In the genomic region with DNA sequence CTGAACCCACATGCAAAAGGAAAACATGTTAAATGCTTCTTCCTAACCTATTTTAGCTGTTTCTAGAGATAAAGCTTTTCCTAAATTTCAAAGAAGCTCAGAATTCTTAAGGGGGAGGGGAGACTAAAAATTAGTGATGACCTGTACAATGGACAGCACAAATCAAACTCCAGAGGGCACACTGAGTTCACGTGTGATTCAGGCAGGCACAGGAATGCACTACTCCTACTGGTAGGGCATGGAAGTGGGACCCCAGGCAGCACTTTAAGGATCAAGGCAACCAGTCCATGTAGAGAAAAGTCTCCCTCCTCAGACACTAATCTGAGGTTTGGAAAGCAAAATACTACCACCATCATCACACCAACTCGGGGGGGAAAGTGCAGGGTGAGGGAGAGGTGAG, we compare ENCODE assay signal across 8 cellular contexts. TPM values are rescaled to one million over a fixed set of nuclear protein-coding genes. Genes with fewer than 3 reads are reported as not detected.
DNase-seq lines count a peak whose midpoint lies in the region; ATAC-seq and TF ChIP-seq lines count a peak whose summit lies in the region.
"Had no signal": no experiment of that assay in that cellular context is flagged by ENCODE, and none has a peak within 500 bp of the region (broad histone marks: within the 10 kb centered on the region; RNA-seq: fewer than 3 reads in every experiment).

No MANE protein-coding gene starts in this region.

- peak; percentile 87 for ATAC-seq in GM23338

- 42 to 71% methylated on average over 1 of the region's 2 CpGs for WGBS in endodermal cell (ENCODE audit: insufficient coverage in 1 of 2, insufficient read length in 1 of 2), 2 experiments
- 78% methylated on average over 2 of the region's 2 CpGs for WGBS in suprapubic skin

- no peak overlapping the region for H3K4me3 ChIP-seq in GM23338
- H3K4me3 ChIP-seq in endodermal cell (ENCODE audit: low read length), result no peak overlapping the region
- no peak overlapping the region for H3K4me3 ChIP-seq in suprapubic skin
- H3K4me3 ChIP-seq in ascending aorta, result no peak overlapping the region

- H4K20me1 ChIP-seq in GM23338 (replicated peaks; ENCODE audit: insufficient read depth), result no peaks in the 10 kb centered on the region

- DNase-seq in GM23338 (ENCODE audit: low spot score), result peak; percentile 72
- DNase-seq in NCI-H748 (lab: John Stamatoyannopoulos, UW; ENCODE audit: unreplicated experiment), result peak; percentile 59
- peak; percentile 76 for DNase-seq in endodermal cell
- peak; percentile 63 for DNase-seq in renal cortical epithelial cell (ENCODE audit: low read depth)
- no peak for DNase-seq in suprapubic skin (ENCODE audit: low spot score in 2 of 2)
- DNase-seq in ascending aorta (ENCODE audit: low spot score in 2 of 2), result no peak
- no peak for DNase-seq in stimulated activated CD4-positive, alpha-beta T cell treated with anti-CD3 and anti-CD28 coated beads, Interleukin-12 subunit alpha, Interleukin-12 subunit beta, amount 100 ng/mL, for 4 hours

- no peaks in the 10 kb centered on the region for H3K27me3 ChIP-seq in GM23338 (ENCODE audit: insufficient read depth)
- H3K27me3 ChIP-seq in endodermal cell (ENCODE audit: control insufficient read depth, insufficient read depth, low read length, poor library complexity, severe bottlenecking), result no peaks in the 10 kb centered on the region
- no peaks in the 10 kb centered on the region for H3K27me3 ChIP-seq in suprapubic skin
- no peaks in the 10 kb centered on the region for H3K27me3 ChIP-seq in ascending aorta

- H3K9me2 ChIP-seq in GM23338 (ENCODE audit: insufficient read depth), result no peaks in the 10 kb centered on the region; the same call in 1 of the 2 replicates

- H3K27ac Mint-ChIP-seq in GM23338, result no peak overlapping the region
- no peak overlapping the region for H3K27ac Mint-ChIP-seq in endodermal cell

- H3K4me3 Mint-ChIP-seq in GM23338, result no peak overlapping the region
- no peak overlapping the region for H3K4me3 Mint-ChIP-seq in endodermal cell

- TF ChIP-seq POLR2A in suprapubic skin (IDR thresholded peaks at IDR 0.05), result no peak

- H3K4me1 Mint-ChIP-seq in GM23338 (peaks cover 10% of the 10 kb centered on the region; the same call in 2 of the 3 replicates), endodermal cell (peaks cover 1% of the 10 kb centered on the region)

- H3K4me1 ChIP-seq in GM23338 (ENCODE audit: insufficient read depth) (no peaks in the 10 kb centered on the region), endodermal cell (ENCODE audit: control insufficient read depth, insufficient read depth, low read length) (no peaks in the 10 kb centered on the region), suprapubic skin (no peaks in the 10 kb centered on the region), ascending aorta (no peaks in the 10 kb centered on the region)

- no peak overlapping the region for H2AFZ ChIP-seq in GM23338

- no peaks in the 10 kb centered on the region for H3K36me3 ChIP-seq in GM23338 (ENCODE audit: insufficient read depth)
- H3K36me3 ChIP-seq in endodermal cell (ENCODE audit: control insufficient read depth, insufficient read depth, low read length), result no peaks in the 10 kb centered on the region
- H3K36me3 ChIP-seq in suprapubic skin, result no peaks in the 10 kb centered on the region
- no peaks in the 10 kb centered on the region for H3K36me3 ChIP-seq in ascending aorta

- H3F3A ChIP-seq in GM23338 (replicated peaks; ENCODE audit: low read depth), result no peaks in the 10 kb centered on the region

- no peak overlapping the region for H3K9ac ChIP-seq in endodermal cell (ENCODE audit: extremely low read depth, low read length, poor library complexity, severe bottlenecking)

- H3K9me3 Mint-ChIP-seq in GM23338 (no peaks in the 10 kb centered on the region), endodermal cell (no peaks in the 10 kb centered on the region)

- H3K4me2 ChIP-seq in GM23338, result no peak overlapping the region

- no peak for TF ChIP-seq EP300 in suprapubic skin (IDR thresholded peaks at IDR 0.05)

- H3K27ac ChIP-seq in GM23338 (ENCODE audit: low read depth) (no peak overlapping the region), endodermal cell (ENCODE audit: low read depth, low read length) (no peak overlapping the region), suprapubic skin (no peak overlapping the region), ascending aorta (no peak overlapping the region)

- no peaks in the 10 kb centered on the region for H3K27me3 Mint-ChIP-seq in GM23338 (ENCODE audit: insufficient read depth, low read depth, poor library complexity)
- no peaks in the 10 kb centered on the region for H3K27me3 Mint-ChIP-seq in endodermal cell (ENCODE audit: insufficient read depth)

- H3K79me2 ChIP-seq in GM23338 (replicated peaks; ENCODE audit: insufficient read depth), result no peaks in the 10 kb centered on the region

- TF ChIP-seq CTCF in GM23338 (conservative IDR thresholded peaks at IDR 0.05; ENCODE audit: low read depth in 2 of 2) (peak; percentile 67 to 80), endodermal cell (conservative IDR thresholded peaks at IDR 0.05) (peak; percentile 83), suprapubic skin (IDR thresholded peaks at IDR 0.05) (no peak), ascending aorta (IDR thresholded peaks at IDR 0.05) (no peak)

- no peaks in the 10 kb centered on the region for H3K9me3 ChIP-seq in endodermal cell (ENCODE audit: control insufficient read depth, low read length)
- H3K9me3 ChIP-seq in suprapubic skin, result no peaks in the 10 kb centered on the region
- H3K9me3 ChIP-seq in ascending aorta, result no peaks in the 10 kb centered on the region

- no peaks in the 10 kb centered on the region for H3K36me3 Mint-ChIP-seq in GM23338 (ENCODE audit: low read depth)
- no peaks in the 10 kb centered on the region for H3K36me3 Mint-ChIP-seq in endodermal cell (ENCODE audit: low read depth)

- intact Hi-C loops in ascending aorta (cut with DNase I), result no loop called here

RNA-seq across cellular contexts. Expression of gene CLCA4, which starts 31.3 kb away (rescaled TPM):
- total RNA-seq in GM23338 (2014; rRNA removed; shearing (Covaris generic)), result not detected in 2 replicates
- not detected in 2 replicates for polyA plus RNA-seq in GM23338 (2016; fragmentation: Nextera tagmentation; extraction: Ambion mirVana)
- not detected for total RNA-seq in endodermal cell
- polyA plus RNA-seq in endodermal cell (2013, experiment 1 of 2), result not detected
- polyA plus RNA-seq in endodermal cell (2013, experiment 2 of 2), result not detected
- not detected in 2 replicates for total RNA-seq in renal cortical epithelial cell
- 1 to 10 TPM; 1.4 to 2.3 (median 1.6) TPM for total RNA-seq in suprapubic skin
- not detected for total RNA-seq in ascending aorta
- total RNA-seq: fibroblast of lung had no signal
- polyA plus RNA-seq: fibroblast of lung had no signal

RNA-seq across cellular contexts. Expression of gene CLCA1, which starts 46.9 kb away (rescaled TPM):
- total RNA-seq in GM23338 (2014; rRNA removed; shearing (Covaris generic)), result not detected in 2 replicates
- polyA plus RNA-seq in GM23338 (2016; fragmentation: Nextera tagmentation; extraction: Ambion mirVana), result not detected in 2 replicates
- total RNA-seq in endodermal cell (under 1 TPM; 0.24 to 0.60 TPM), renal cortical epithelial cell (not detected in 2 replicates), suprapubic skin (not detected), ascending aorta (not detected)
- polyA plus RNA-seq in endodermal cell (2013, experiment 1 of 2), result 0.11 TPM
- not detected for polyA plus RNA-seq in endodermal cell (2013, experiment 2 of 2)
- total RNA-seq: fibroblast of lung had no signal

Comparison
In these comparisons a context has a peak if more than half of its experiments do, and no peak if none do; other contexts are left out.
1. DNase-seq: peak in GM23338 (single experiment), NCI-H748 (single experiment), endodermal cell (single experiment) and renal cortical epithelial cell (single experiment); none in suprapubic skin (0 of 2), ascending aorta (0 of 2) and stimulated activated CD4-positive, alpha-beta T cell treated with anti-CD3 and anti-CD28 coated beads, Interleukin-12 subunit alpha, Interleukin-12 subunit beta, amount 100 ng/mL, for 4 hours (single experiment).
2. CTCF ChIP-seq: peak in GM23338 (2 of 2) and endodermal cell (single experiment); none in suprapubic skin (0 of 2) and ascending aorta (0 of 3).